In the genomic region with DNA sequence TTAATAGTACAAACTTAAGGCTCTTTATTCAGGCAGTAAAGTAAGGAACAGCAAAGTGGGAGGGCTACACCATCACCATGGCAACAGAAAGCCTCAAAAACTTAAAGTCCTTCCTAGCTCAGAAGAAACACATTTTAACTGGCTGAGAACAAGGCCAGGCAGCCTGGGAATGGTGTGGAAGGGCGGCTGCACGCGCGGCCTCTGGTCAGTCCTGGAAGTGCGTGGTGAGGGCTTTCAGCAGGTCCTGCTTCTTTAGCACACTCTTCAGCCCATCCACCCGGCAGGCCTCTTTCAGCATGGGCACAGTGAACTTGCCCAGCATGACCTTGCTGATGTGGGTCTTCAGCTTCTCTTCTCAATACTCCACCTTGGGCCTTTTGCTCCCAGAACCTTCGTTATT, we compare ENCODE assay signal across 24 cellular contexts.
DNase-seq lines count a peak whose midpoint lies in the region; ATAC-seq, FAIRE-seq and TF ChIP-seq lines count a peak whose summit lies in the region.
"Had no signal": no experiment of that assay in that cellular context is flagged by ENCODE, and none has a peak within 500 bp of the region (broad histone marks: within the 10 kb centered on the region; RNA-seq: fewer than 3 reads in every experiment).

No MANE protein-coding gene starts in this region.

- H2BK20ac ChIP-seq in H1 (ENCODE audit: low read length): no peak overlapping the region; the same call in 1 of the 2 replicates

- no peak overlapping the region for H2AK5ac ChIP-seq in H1 (ENCODE audit: low read depth, low read length)
- H2AK5ac ChIP-seq in mesendoderm (ENCODE audit: low read length): no peak overlapping the region

- no peak overlapping the region for H3K14ac ChIP-seq in H1 (ENCODE audit: insufficient read length)

- no peak overlapping the region for H4K91ac ChIP-seq in H1 (replicated peaks; ENCODE audit: insufficient read length, low read length)

- FAIRE-seq in H1 (lab: Jason Lieb, UNC): peak; percentile 62
- FAIRE-seq: frontal cortex, kidney had no signal

- H3K79me1 ChIP-seq in H1 (ENCODE audit: low read depth, low read length) (no peaks in the 10 kb centered on the region), mesendoderm (ENCODE audit: low read length) (no peaks in the 10 kb centered on the region)

- ATAC-seq in gastrocnemius medialis: no peak
- ATAC-seq in PC-3: no peak
- ATAC-seq in GM18867 (IDR thresholded peaks at IDR 0.05; ENCODE audit: unreplicated experiment): no peak
- ATAC-seq: activated naive CD4-positive, alpha-beta T cell treated with anti-CD3 and anti-CD28 coated beads, Interleukin-2, amount 50 U/mL, for 72 hours had no signal

- intact Hi-C loops in gastrocnemius medialis (cut with DNase I; ENCODE audit: low total_unique reads) (no loop called here), PC-3 (cut with micrococcal nuclease) (no loop called here)
- intact Hi-C loops in activated T-helper 2 cell treated with anti-CD3 and anti-CD28 coated beads, Interferon-gamma antibody, Interleukin-2, Interleukin-4, amounts not matched to agents 10 μg/mL and 5 μg/mL and 100 μg/mL, durations not matched to agents 14 hours and 24 hours and 36 hours (cut with micrococcal nuclease): no loop called here

- H3K27me3 ChIP-seq in H1 (replicated peaks in 1 of 4; ENCODE audit: control insufficient read depth in 3 of 4, extremely low read depth in 1 of 4, insufficient read depth in 3 of 4, low read length in 3 of 4) (no peaks in the 10 kb centered on the region), mesendoderm (ENCODE audit: insufficient read depth, low read length, poor library complexity) (no peaks in the 10 kb centered on the region), gastrocnemius medialis (no peaks in the 10 kb centered on the region), PC-3 (ENCODE audit: low read length) (no peaks in the 10 kb centered on the region)
- H3K27me3 ChIP-seq: ascending aorta, upper lobe of left lung had no signal

- H4K8ac ChIP-seq in H1 (ENCODE audit: extremely low read depth, insufficient read depth, low read length) (peak overlapping the region; percentile 58; the same call in 1 of the 2 replicates), mesendoderm (ENCODE audit: low read depth, low read length) (no peak overlapping the region)

- TF ChIP-seq POLR2A in H1 (IDR thresholded peaks at IDR 0.05; ENCODE audit: control extremely low read depth in 1 of 2, low read depth in 2 of 2, low read length in 2 of 2): no peak
- no peak for TF ChIP-seq POLR2A in gastrocnemius medialis (IDR thresholded peaks at IDR 0.05)

- no peak overlapping the region for H2BK5ac ChIP-seq in H1 (ENCODE audit: low read depth, low read length)
- no peak overlapping the region for H2BK5ac ChIP-seq in mesendoderm (ENCODE audit: low read length)

- H4K5ac ChIP-seq in H1 (ENCODE audit: insufficient read length, low read depth, low read length) (no peak overlapping the region), mesendoderm (ENCODE audit: low read length) (no peak overlapping the region)

- H3K4me2 ChIP-seq in H1 (ENCODE audit: insufficient read depth in 1 of 2, low read depth in 2 of 2, low read length in 2 of 2) (no peak overlapping the region), mesendoderm (ENCODE audit: low read length) (no peak overlapping the region), PC-3 (ENCODE audit: low read length) (no peak overlapping the region)

- H3K27ac Mint-ChIP-seq in activated T-helper 2 cell treated with anti-CD3 and anti-CD28 coated beads, Interferon-gamma antibody, Interleukin-2, Interleukin-4, amounts not matched to agents 10 μg/mL and 5 μg/mL and 100 μg/mL, durations not matched to agents 14 hours and 24 hours and 36 hours: no peak overlapping the region
- H3K27ac Mint-ChIP-seq: activated naive CD4-positive, alpha-beta T cell treated with anti-CD3 and anti-CD28 coated beads, Interleukin-2, amount 50 U/mL, for 72 hours had no signal

- no peaks in the 10 kb centered on the region for H3K36me3 Mint-ChIP-seq in activated T-helper 2 cell treated with anti-CD3 and anti-CD28 coated beads, Interferon-gamma antibody, Interleukin-2, Interleukin-4, amounts not matched to agents 10 μg/mL and 5 μg/mL and 100 μg/mL, durations not matched to agents 14 hours and 24 hours and 36 hours (ENCODE audit: low read depth)
- H3K36me3 Mint-ChIP-seq: activated naive CD4-positive, alpha-beta T cell treated with anti-CD3 and anti-CD28 coated beads, Interleukin-2, amount 50 U/mL, for 72 hours had no signal

- H2BK120ac ChIP-seq in H1 (replicated peaks; ENCODE audit: low read depth, low read length) (no peak overlapping the region), mesendoderm (ENCODE audit: low read depth, low read length) (no peak overlapping the region)

- H3K27me3 Mint-ChIP-seq in activated T-helper 2 cell treated with anti-CD3 and anti-CD28 coated beads, Interferon-gamma antibody, Interleukin-2, Interleukin-4, amounts not matched to agents 10 μg/mL and 5 μg/mL and 100 μg/mL, durations not matched to agents 14 hours and 24 hours and 36 hours (ENCODE audit: low read depth): peaks cover 6% of the 10 kb centered on the region

- POLR2A ChIA-PET in HEK293T (lab: Yijun Ruan, JAX): no interaction called here
- POLR2A ChIA-PET in H1 (lab: Charles Lee; ENCODE audit: partially characterized antibody): no interaction called here
- POLR2A ChIA-PET in PC-3 (lab: Charles Lee; ENCODE audit: unreplicated experiment): no interaction called here

- no peak overlapping the region for H3K23ac ChIP-seq in H1 (ENCODE audit: insufficient read length)
- H3K23ac ChIP-seq in mesendoderm (ENCODE audit: low read length): no peak overlapping the region

- CTCF ChIA-PET in HEK293T (lab: Yijun Ruan, JAX): interaction anchor here (0.6 to 1.4 kb wide), 2 partner anchors 91 to 257 kb away, joined by 4 to 5 read pairs; no protein-coding TSS in a partner anchor
- CTCF ChIA-PET in H1 (lab: Charles Lee; ENCODE audit: partially characterized antibody): interaction anchor here (0.6 to 1.9 kb wide), 12 partner anchors 8 to 364 kb away, joined by 3 to 7 read pairs (median 4); no protein-coding TSS in a partner anchor
- CTCF ChIA-PET in PC-3 (lab: Charles Lee): no interaction called here

- DNase-seq in COLO829 (ENCODE audit: low spot score) (peak; percentile 17), HEK293T (ENCODE audit: extremely low spot score) (peak; percentile 39), H1 (ENCODE audit: low read depth in 1 of 2, low spot score in 2 of 2) (no peak), mesendoderm (peak; percentile 85), gastrocnemius medialis (no peak), PC-3 (no peak)
- no peak for DNase-seq in activated T-helper 2 cell treated with anti-CD3 and anti-CD28 coated beads, Interferon-gamma antibody, Interleukin-2, Interleukin-4, amounts not matched to agents 10 μg/mL and 5 μg/mL and 100 μg/mL, durations not matched to agents 14 hours and 24 hours and 36 hours (ENCODE audit: low spot score)
- DNase-seq: activated CD4-positive, alpha-beta T cell treated with anti-CD3 and anti-CD28 coated beads, Interleukin-2, amount 50 U/mL, for 1 hour; activated CD8-positive, alpha-beta memory T cell treated with anti-CD3 and anti-CD28 coated beads, Interleukin-2, amount 50 U/mL, for 4 hours; hippocampal formation; kidney; NCI-H1105 treated with DMSO at 0.1 percent for 48 hours; NCI-H2081 treated with DMSO at 0.1 percent for 48 hours; NCI-H345; NCI-H748 treated with DMSO at 0.1 percent for 48 hours; T-helper 9 cell; WERI-Rb-1 had no signal

- H3K9ac ChIP-seq in H1 (replicated peaks in 1 of 4; ENCODE audit: extremely low read depth in 1 of 4, low read depth in 3 of 4, low read length in 3 of 4) (no peak overlapping the region), mesendoderm (ENCODE audit: low read length) (no peak overlapping the region), PC-3 (ENCODE audit: low read length) (no peak overlapping the region)

- H3K9me3 Mint-ChIP-seq in activated T-helper 2 cell treated with anti-CD3 and anti-CD28 coated beads, Interferon-gamma antibody, Interleukin-2, Interleukin-4, amounts not matched to agents 10 μg/mL and 5 μg/mL and 100 μg/mL, durations not matched to agents 14 hours and 24 hours and 36 hours: no peaks in the 10 kb centered on the region
- H3K9me3 Mint-ChIP-seq: activated naive CD4-positive, alpha-beta T cell treated with anti-CD3 and anti-CD28 coated beads, Interleukin-2, amount 50 U/mL, for 72 hours; central memory CD8-positive, alpha-beta T cell had no signal

- H3K79me2 ChIP-seq in H1 (ENCODE audit: control insufficient read depth in 1 of 2, insufficient read depth in 2 of 2, low read length in 2 of 2): no peaks in the 10 kb centered on the region
- no peaks in the 10 kb centered on the region for H3K79me2 ChIP-seq in mesendoderm (ENCODE audit: control insufficient read depth, insufficient read depth, low read length)
- H3K79me2 ChIP-seq in PC-3 (ENCODE audit: low read length): no peaks in the 10 kb centered on the region

- H3K9me2 ChIP-seq in PC-3 (replicated peaks; ENCODE audit: low read length): no peaks in the 10 kb centered on the region

- H3K4me3 Mint-ChIP-seq in activated T-helper 2 cell treated with anti-CD3 and anti-CD28 coated beads, Interferon-gamma antibody, Interleukin-2, Interleukin-4, amounts not matched to agents 10 μg/mL and 5 μg/mL and 100 μg/mL, durations not matched to agents 14 hours and 24 hours and 36 hours (ENCODE audit: low read depth): no peak overlapping the region
- H3K4me3 Mint-ChIP-seq: central memory CD8-positive, alpha-beta T cell had no signal

- H2BK15ac ChIP-seq in H1 (ENCODE audit: low read length) (no peak overlapping the region), mesendoderm (replicated peaks; ENCODE audit: low read depth) (no peak overlapping the region)

- H3K27ac ChIP-seq in H1 (ENCODE audit: low read depth, low read length) (no peak overlapping the region), mesendoderm (ENCODE audit: low read depth, low read length) (no peak overlapping the region), gastrocnemius medialis (no peak overlapping the region), PC-3 (ENCODE audit: low read length) (no peak overlapping the region)
- H3K27ac ChIP-seq: ascending aorta, upper lobe of left lung, WERI-Rb-1 had no signal

- H3K18ac ChIP-seq in H1 (ENCODE audit: extremely low read depth, low read length) (no peak overlapping the region), mesendoderm (ENCODE audit: low read length) (no peak overlapping the region)

- WGBS in H1 (ENCODE audit: extremely low coverage in 1 of 2, insufficient coverage in 1 of 2, insufficient read length in 1 of 2, insufficient replicate concordance in 2 of 2, low coverage in 1 of 2, low lambda C conversion rate in 2 of 2, missing lambda C conversion rate in 1 of 2), 2 experiments: 64% methylated on average over 7 of the region's 7 CpGs; no CpG with 5 or more reads in 1 of the 2 experiments
- no CpG with 5 or more reads among the region's 7 CpGs for WGBS in mesendoderm (ENCODE audit: extremely low coverage, insufficient coverage, low lambda C conversion rate)

- H3K56ac ChIP-seq in H1 (replicated peaks; ENCODE audit: insufficient read length, low read depth, low read length): no peak overlapping the region
- no peak overlapping the region for H3K56ac ChIP-seq in mesendoderm (ENCODE audit: low read length)

- no peaks in the 10 kb centered on the region for H3F3A ChIP-seq in PC-3 (ENCODE audit: low read length, unreplicated experiment)

- peak; percentile 3 to 41; a peak in 3 of 4 replicates for TF ChIP-seq RAD21 in H1 (IDR thresholded peaks at IDR 0.05 in 1 of 2, conservative IDR thresholded peaks at IDR 0.05 in 1 of 2; ENCODE audit: low read depth in 2 of 2, low read length in 2 of 2)

- in situ Hi-C loops in gastrocnemius medialis (cut with MboI; ENCODE audit: low sequenced_read_pairs in 4 of 4): no loop called here

- H3K4ac ChIP-seq in H1 (replicated peaks; ENCODE audit: insufficient read length, low read depth, low read length) (no peak overlapping the region), mesendoderm (ENCODE audit: low read depth, low read length) (no peak overlapping the region)

- no TSS peak for BruUV-seq in PC-3 (replicated peaks; lab: Mats Ljungman, UMichigan)

- no peaks in the 10 kb centered on the region for H3K9me3 ChIP-seq in H1 (ENCODE audit: insufficient read depth in 2 of 2, low read depth in 1 of 2, low read length in 1 of 2)
- H3K9me3 ChIP-seq in gastrocnemius medialis: no peaks in the 10 kb centered on the region
- H3K9me3 ChIP-seq in PC-3 (ENCODE audit: low read length): no peaks in the 10 kb centered on the region
- H3K9me3 ChIP-seq: ascending aorta, upper lobe of left lung had no signal

- H4K20me1 ChIP-seq in H1 (replicated peaks in 1 of 2; ENCODE audit: control insufficient read depth in 1 of 2, insufficient read depth in 2 of 2, low read length in 2 of 2): no peaks in the 10 kb centered on the region
- H4K20me1 ChIP-seq in PC-3 (ENCODE audit: low read length): no peaks in the 10 kb centered on the region

- H3K36me3 ChIP-seq in H1 (ENCODE audit: control insufficient read depth in 2 of 4, insufficient read depth in 4 of 4, low read length in 3 of 4) (no peaks in the 10 kb centered on the region), mesendoderm (ENCODE audit: control insufficient read depth, insufficient read depth, low read length) (no peaks in the 10 kb centered on the region), gastrocnemius medialis (no peaks in the 10 kb centered on the region), PC-3 (ENCODE audit: low read depth, low read length) (no peaks in the 10 kb centered on the region)
- H3K36me3 ChIP-seq: ascending aorta, upper lobe of left lung, WERI-Rb-1 had no signal

- peak; percentile 16 to 43 (median 32); a peak in 3 of 4 replicates for TF ChIP-seq CTCF in H1 (IDR thresholded peaks at IDR 0.05; ENCODE audit: control extremely low read depth in 1 of 3, insufficient read depth in 1 of 3, low read depth in 1 of 3, low read length in 3 of 3)
- no peak for TF ChIP-seq CTCF in gastrocnemius medialis (IDR thresholded peaks at IDR 0.05 in 4 of 5, conservative IDR thresholded peaks at IDR 0.05 in 1 of 5)
- no peak for TF ChIP-seq CTCF in PC-3 (conservative IDR thresholded peaks at IDR 0.05; ENCODE audit: low read depth, low read length)

- no peak for TF ChIP-seq EP300 in H1 (IDR thresholded peaks at IDR 0.05; ENCODE audit: borderline replicate concordance in 1 of 2, low read depth in 2 of 2, low read length in 2 of 2)

- no peaks in the 10 kb centered on the region for H3K4me1 ChIP-seq in H1 (replicated peaks in 1 of 4; ENCODE audit: control insufficient read depth in 3 of 4, insufficient read depth in 4 of 4, low read length in 3 of 4)
- no peaks in the 10 kb centered on the region for H3K4me1 ChIP-seq in mesendoderm (ENCODE audit: control insufficient read depth, low read depth, low read length)
- no peaks in the 10 kb centered on the region for H3K4me1 ChIP-seq in gastrocnemius medialis
- H3K4me1 ChIP-seq in PC-3 (ENCODE audit: insufficient read depth, low read length): no peaks in the 10 kb centered on the region
- H3K4me1 ChIP-seq: ascending aorta, upper lobe of left lung had no signal

- peak overlapping the region; percentile 32; the same call in 1 of the 2 replicates for H2BK12ac ChIP-seq in H1 (ENCODE audit: low read depth, low read length)

- H2AFZ ChIP-seq in H1 (ENCODE audit: low read length): peak overlapping the region; percentile 84; the same call in 1 of the 2 replicates
- no peak overlapping the region for H2AFZ ChIP-seq in PC-3 (ENCODE audit: low read length)

- no peaks in the 10 kb centered on the region for H3K23me2 ChIP-seq in H1 (ENCODE audit: low read depth, low read length)

- H3K4me3 ChIP-seq in H1 (ENCODE audit: extremely low read depth in 1 of 4, insufficient read depth in 2 of 4, low read depth in 3 of 4, low read length in 4 of 4) (no peak overlapping the region), mesendoderm (ENCODE audit: low read length) (no peak overlapping the region), gastrocnemius medialis (no peak overlapping the region), PC-3 (ENCODE audit: low read length) (no peak overlapping the region)
- H3K4me3 ChIP-seq: ascending aorta, lung, upper lobe of left lung had no signal

- no peaks in the 10 kb centered on the region for H3K4me1 Mint-ChIP-seq in activated T-helper 2 cell treated with anti-CD3 and anti-CD28 coated beads, Interferon-gamma antibody, Interleukin-2, Interleukin-4, amounts not matched to agents 10 μg/mL and 5 μg/mL and 100 μg/mL, durations not matched to agents 14 hours and 24 hours and 36 hours (ENCODE audit: low read depth)
- H3K4me1 Mint-ChIP-seq: central memory CD8-positive, alpha-beta T cell had no signal

Comparison
In these comparisons a context has a peak if more than half of its experiments do, and no peak if none do; other contexts are left out.
1. DNase-seq: peak in COLO829 (single experiment), HEK293T (single experiment) and mesendoderm (single experiment); none in H1 (0 of 2), gastrocnemius medialis (0 of 2), activated T-helper 2 cell treated with anti-CD3 and anti-CD28 coated beads, Interferon-gamma antibody, Interleukin-2, Interleukin-4, amounts not matched to agents 10 μg/mL and 5 μg/mL and 100 μg/mL, durations not matched to agents 14 hours and 24 hours and 36 hours (single experiment) and PC-3 (single experiment).
2. CTCF ChIP-seq: peak in H1 (3 of 3); none in gastrocnemius medialis (0 of 5) and PC-3 (single experiment).